8 cellular contexts compared by ENCODE assay signal in genomic region chr15:89647191-89647851, GRCh38. TPM values are rescaled to one million over a fixed set of nuclear protein-coding genes. Genes with fewer than 3 reads are reported as not detected.
A peak's percentile ranks its signal among the peaks of the same experiment; 100 is the strongest.
DNase-seq lines count a peak whose midpoint lies in the region; ATAC-seq and TF ChIP-seq lines count a peak whose summit lies in the region.

No MANE protein-coding gene starts in this region.

- no peaks in the 10 kb centered on the region for H3K4me1 ChIP-seq in BE2C
- H3K4me1 ChIP-seq in GM23338 (ENCODE audit: insufficient read depth): no peaks in the 10 kb centered on the region
- H3K4me1 ChIP-seq in Panc1 (ENCODE audit: control insufficient read depth, insufficient read depth, low read length): no peaks in the 10 kb centered on the region
- peaks cover 0 to 5% of the 10 kb centered on the region in 2 donors for H3K4me1 ChIP-seq in thoracic aorta (ENCODE audit: control insufficient read depth in 1 of 2, low read depth in 2 of 2)

- TF ChIP-seq RAD21 in neural cell (conservative IDR thresholded peaks at IDR 0.05): no peak

- H3K4me2 ChIP-seq in GM23338: peak overlapping the region; percentile 64; the same call in 1 of the 2 replicates
- no peak overlapping the region for H3K4me2 ChIP-seq in neural cell (ENCODE audit: low read length)

- H3K27me3 ChIP-seq in BE2C (no peaks in the 10 kb centered on the region), GM23338 (ENCODE audit: insufficient read depth) (0 out of 2 replicates have a peak, but pooled peaks cover 4% of the 10 kb centered on the region), Panc1 (ENCODE audit: control insufficient read depth, insufficient read depth, low read length) (no peaks in the 10 kb centered on the region), neural cell (ENCODE audit: insufficient read depth, low read depth, low read length) (no peaks in the 10 kb centered on the region), thoracic aorta (replicated peaks; ENCODE audit: insufficient read depth) (no peaks in the 10 kb centered on the region)

- POLR2A ChIA-PET in Panc1 (lab: Charles Lee): no interaction called here

- no peak overlapping the region for H3K27ac Mint-ChIP-seq in GM23338
- no peak overlapping the region for H3K27ac Mint-ChIP-seq in activated T-cell treated with anti-CD3 and anti-CD28 coated beads, Interleukin-2, amount 50 U/mL, for 72 hours

- H3K9me2 ChIP-seq in GM23338 (ENCODE audit: insufficient read depth): peaks cover 2% of the 10 kb centered on the region; the same call in 1 of the 2 replicates
- no peaks in the 10 kb centered on the region for H3K9me2 ChIP-seq in neural cell (ENCODE audit: insufficient read depth, low read length)

- H3F3A ChIP-seq in GM23338 (replicated peaks; ENCODE audit: low read depth) (no peaks in the 10 kb centered on the region), neural cell (ENCODE audit: insufficient read depth, low read length, poor library complexity, severe bottlenecking) (no peaks in the 10 kb centered on the region)

- H3K27ac ChIP-seq in GM23338 (ENCODE audit: low read depth): no peak overlapping the region
- H3K27ac ChIP-seq in Panc1 (ENCODE audit: low read length): no peak overlapping the region
- H3K27ac ChIP-seq in neural cell (ENCODE audit: low read length): no peak overlapping the region
- H3K27ac ChIP-seq in thoracic aorta: no peak overlapping the region

- DNase-seq in BE2C: peak; percentile 83
- peak; percentile 85 for DNase-seq in GM23338 (ENCODE audit: low spot score)
- peak; percentile 22 for DNase-seq in Panc1 (ENCODE audit: low read depth, low spot score)
- peak; percentile 72 to 78 for DNase-seq in activated T-cell treated with anti-CD3 and anti-CD28 coated beads, Interleukin-2, amount 50 U/mL, for 72 hours
- DNase-seq in fibroblast of pulmonary artery (ENCODE audit: low read depth): peak; percentile 68
- peak; percentile 52 for DNase-seq in thoracic aorta (ENCODE audit: low spot score)
- DNase-seq in NCI-H510A (lab: John Stamatoyannopoulos, UW): no peak

- TF ChIP-seq CTCF in BE2C (IDR thresholded peaks at IDR 0.05; ENCODE audit: low read depth, low read length): peak; percentile 82
- peak; percentile 75 to 90 for TF ChIP-seq CTCF in GM23338 (conservative IDR thresholded peaks at IDR 0.05; ENCODE audit: low read depth in 2 of 2)
- peak; percentile 98 for TF ChIP-seq CTCF in Panc1 (IDR thresholded peaks at IDR 0.05)
- peak; percentile 91 for TF ChIP-seq CTCF in fibroblast of pulmonary artery (IDR thresholded peaks at IDR 0.05; ENCODE audit: low read length, missing control alignments)
- TF ChIP-seq CTCF in neural cell (IDR thresholded peaks at IDR 0.05; ENCODE audit: poor library complexity, severe bottlenecking): peak; percentile 56
- TF ChIP-seq CTCF in thoracic aorta (IDR thresholded peaks at IDR 0.05): peak; percentile 91

- peaks cover 18% of the 10 kb centered on the region for H3K36me3 ChIP-seq in BE2C
- no peaks in the 10 kb centered on the region; the same call in 1 of the 2 replicates for H3K36me3 ChIP-seq in GM23338 (ENCODE audit: insufficient read depth)
- H3K36me3 ChIP-seq in Panc1 (ENCODE audit: control insufficient read depth, insufficient read depth, low read length): no peaks in the 10 kb centered on the region
- H3K36me3 ChIP-seq in neural cell (ENCODE audit: insufficient read depth, low read length): no peaks in the 10 kb centered on the region
- peaks cover 10% of the 10 kb centered on the region for H3K36me3 ChIP-seq in thoracic aorta

- intact Hi-C loops in Panc1 (cut with micrococcal nuclease; ENCODE audit: unreplicated experiment): no loop called here

- H2AFZ ChIP-seq in GM23338 (no peak overlapping the region), neural cell (ENCODE audit: low read depth, low read length) (no peak overlapping the region)

- no TSS peak for BruUV-seq in Panc1 (replicated peaks; lab: Mats Ljungman, UMichigan)

- ATAC-seq in GM23338: peak; percentile 84
- peak; percentile 94 for ATAC-seq in Panc1
- peak; percentile 76 to 80 for ATAC-seq in activated T-cell treated with anti-CD3 and anti-CD28 coated beads, Interleukin-2, amount 50 U/mL, for 72 hours (replicated peaks in 1 of 2)
- ATAC-seq in thoracic aorta (ENCODE audit: insufficient number of reproducible peaks, low FRiP score, low read depth): peak; percentile 45

- H3K9me3 Mint-ChIP-seq in GM23338: no peaks in the 10 kb centered on the region
- H3K9me3 Mint-ChIP-seq in activated T-cell treated with anti-CD3 and anti-CD28 coated beads, Interleukin-2, amount 50 U/mL, for 72 hours: no peaks in the 10 kb centered on the region

- H3K9ac ChIP-seq in neural cell (ENCODE audit: low read length): no peak overlapping the region

- H3K4me3 Mint-ChIP-seq in GM23338: peak overlapping the region; percentile 55; the same call in 2 of the 3 replicates
- H3K4me3 Mint-ChIP-seq in activated T-cell treated with anti-CD3 and anti-CD28 coated beads, Interleukin-2, amount 50 U/mL, for 72 hours: no peak overlapping the region

- H3K4me1 Mint-ChIP-seq in GM23338: peaks cover 2% of the 10 kb centered on the region; the same call in 1 of the 3 replicates
- H3K4me1 Mint-ChIP-seq in activated T-cell treated with anti-CD3 and anti-CD28 coated beads, Interleukin-2, amount 50 U/mL, for 72 hours (ENCODE audit: low read depth): peaks cover 5% of the 10 kb centered on the region

- H3K36me3 Mint-ChIP-seq in GM23338 (ENCODE audit: low read depth): peaks cover 42% of the 10 kb centered on the region
- H3K36me3 Mint-ChIP-seq in activated T-cell treated with anti-CD3 and anti-CD28 coated beads, Interleukin-2, amount 50 U/mL, for 72 hours (ENCODE audit: insufficient read depth in 2 of 2): no peaks in the 10 kb centered on the region

- peaks cover 4% of the 10 kb centered on the region; the same call in 1 of the 2 replicates for H4K20me1 ChIP-seq in GM23338 (replicated peaks; ENCODE audit: insufficient read depth)
- H4K20me1 ChIP-seq in neural cell (ENCODE audit: insufficient read depth): no peaks in the 10 kb centered on the region

- no peak for TF ChIP-seq EP300 in neural cell (conservative IDR thresholded peaks at IDR 0.05; ENCODE audit: poor library complexity, severe bottlenecking)

- in situ Hi-C loops in Panc1 (cut with HindIII; ENCODE audit: low pct_unique_long_range_greater_than_20kb, low sequenced_read_pairs): no loop called here

- H3K27me3 Mint-ChIP-seq in GM23338 (ENCODE audit: insufficient read depth, low read depth, poor library complexity): peaks cover 6% of the 10 kb centered on the region
- peaks cover 4% of the 10 kb centered on the region for H3K27me3 Mint-ChIP-seq in activated T-cell treated with anti-CD3 and anti-CD28 coated beads, Interleukin-2, amount 50 U/mL, for 72 hours (ENCODE audit: low read depth)

- H3K4me3 ChIP-seq in BE2C (ENCODE audit: low read depth, low read length) (no peak overlapping the region), GM23338 (peak overlapping the region; percentile 37; the same call in 1 of the 2 replicates), Panc1 (ENCODE audit: low read depth in 2 of 2, low read length in 2 of 2) (peak overlapping the region; percentile 17 to 40), fibroblast of pulmonary artery (replicated peaks; ENCODE audit: low read depth, low read length) (no peak overlapping the region), neural cell (ENCODE audit: low read length) (no peak overlapping the region), thoracic aorta (no peak overlapping the region)

- CTCF ChIA-PET in Panc1 (lab: Charles Lee): interaction anchor here (0.5 to 1.3 kb wide), 4 partner anchors 11 to 219 kb away, joined by 3 to 5 read pairs (median 4); no protein-coding TSS in a partner anchor

- no peaks in the 10 kb centered on the region for H3K79me2 ChIP-seq in GM23338 (replicated peaks; ENCODE audit: insufficient read depth)
- no peaks in the 10 kb centered on the region for H3K79me2 ChIP-seq in neural cell (replicated peaks; ENCODE audit: insufficient read depth, low read length)

- no peaks in the 10 kb centered on the region for H3K9me3 ChIP-seq in BE2C
- no peaks in the 10 kb centered on the region for H3K9me3 ChIP-seq in Panc1 (ENCODE audit: control insufficient read depth, insufficient read depth, low read depth, low read length)
- H3K9me3 ChIP-seq in neural cell (ENCODE audit: low read length): no peaks in the 10 kb centered on the region
- no peaks in the 10 kb centered on the region for H3K9me3 ChIP-seq in thoracic aorta

RNA-seq across cellular contexts. Expression of gene KIF7, which starts 7.9 kb away (rescaled TPM):
- polyA plus RNA-seq in BE2C (2012; ENCODE audit: insufficient read depth, insufficient read length, low read depth): 17.4 TPM
- 13.4 and 20.1 TPM in 2 replicates for total RNA-seq in GM23338 (2014; rRNA removed; shearing (Covaris generic))
- polyA plus RNA-seq in GM23338 (2016; fragmentation: Nextera tagmentation; extraction: Ambion mirVana) (4.3 and 4.6 TPM in 2 replicates), neural cell (5.2 and 5.6 TPM in 2 replicates)
- total RNA-seq in Panc1 (2021; ENCODE audit: unreplicated experiment) (6.5 TPM), thoracic aorta (10 to 100 TPM; 26.4 to 28.4 TPM)
- 9.7 TPM for polyA plus RNA-seq in Panc1 (2012; ENCODE audit: insufficient read length)
- 1 to 10 TPM; 1.4 to 1.8 TPM for total RNA-seq in activated T-cell treated with anti-CD3 and anti-CD28 coated beads, Interleukin-2, amount 50 U/mL, for 72 hours
- polyA minus RNA-seq in neural cell: 9.0 and 10.7 TPM in 2 replicates

RNA-seq across cellular contexts. Expression of gene PLIN1, which starts 31.8 kb away (rescaled TPM):
- polyA plus RNA-seq in BE2C (2012; ENCODE audit: insufficient read depth, insufficient read length, low read depth): not detected
- total RNA-seq in GM23338 (2014; rRNA removed; shearing (Covaris generic)): 0.50 and 0.90 TPM in 2 replicates
- polyA plus RNA-seq in GM23338 (2016; fragmentation: Nextera tagmentation; extraction: Ambion mirVana): 0.21 and 0.45 TPM in 2 replicates
- total RNA-seq in Panc1 (2021; ENCODE audit: unreplicated experiment): 0.44 TPM
- 0.23 TPM for polyA plus RNA-seq in Panc1 (2012; ENCODE audit: insufficient read length)
- total RNA-seq in activated T-cell treated with anti-CD3 and anti-CD28 coated beads, Interleukin-2, amount 50 U/mL, for 72 hours: 1 to 10 TPM in 1 of 2 donors, under 1 TPM in 1; 0.88 to 1.3 TPM
- polyA plus RNA-seq in neural cell: 0.08 TPM in 1 of 2 replicates, not detected in the other
- polyA minus RNA-seq in neural cell: not detected in 2 replicates
- 10 to 100 TPM in 1 of 2 donors, 1 to 10 TPM in 1; 5.7 to 24.2 TPM for total RNA-seq in thoracic aorta

RNA-seq across cellular contexts. Expression of gene PEX11A, which starts 43.2 kb away (rescaled TPM):
- polyA plus RNA-seq in BE2C (2012; ENCODE audit: insufficient read depth, insufficient read length, low read depth): 1.3 TPM
- total RNA-seq in GM23338 (2014; rRNA removed; shearing (Covaris generic)): 4.5 and 4.8 TPM in 2 replicates
- polyA plus RNA-seq in GM23338 (2016; fragmentation: Nextera tagmentation; extraction: Ambion mirVana) (2.1 and 3.9 TPM in 2 replicates), neural cell (13.6 and 18.1 TPM in 2 replicates)
- total RNA-seq in Panc1 (2021; ENCODE audit: unreplicated experiment) (6.2 TPM), thoracic aorta (10 to 100 TPM in 1 of 2 donors, 1 to 10 TPM in 1; 4.5 to 17.3 TPM)
- polyA plus RNA-seq in Panc1 (2012; ENCODE audit: insufficient read length): 8.3 TPM
- 1 to 10 TPM; 4.0 to 7.3 TPM for total RNA-seq in activated T-cell treated with anti-CD3 and anti-CD28 coated beads, Interleukin-2, amount 50 U/mL, for 72 hours
- 9.0 and 13.1 TPM in 2 replicates for polyA minus RNA-seq in neural cell

RNA-seq across cellular contexts. Expression of gene WDR93, which starts 43.3 kb away (rescaled TPM):
- not detected for polyA plus RNA-seq in BE2C (2012; ENCODE audit: insufficient read depth, insufficient read length, low read depth)
- 0.14 TPM in 1 of 2 replicates, not detected in the other for total RNA-seq in GM23338 (2014; rRNA removed; shearing (Covaris generic))
- not detected in 2 replicates for polyA plus RNA-seq in GM23338 (2016; fragmentation: Nextera tagmentation; extraction: Ambion mirVana)
- total RNA-seq in Panc1 (2021; ENCODE audit: unreplicated experiment): 0.18 TPM
- not detected for polyA plus RNA-seq in Panc1 (2012; ENCODE audit: insufficient read length)
- total RNA-seq in activated T-cell treated with anti-CD3 and anti-CD28 coated beads, Interleukin-2, amount 50 U/mL, for 72 hours: under 1 TPM in 1 of 2 donors, not detected in 1; 0.19 TPM
- polyA plus RNA-seq in neural cell: 0.41 TPM in 1 of 2 replicates, not detected in the other
- 0.58 and 0.73 TPM in 2 replicates for polyA minus RNA-seq in neural cell
- total RNA-seq in thoracic aorta: not detected

Comparison
In these comparisons a context has a peak if more than half of its experiments do, and no peak if none do; other contexts are left out.
1. H3K4me3 ChIP-seq: peak in GM23338 (single experiment) and Panc1 (2 of 2); none in BE2C (single experiment), fibroblast of pulmonary artery (single experiment), neural cell (single experiment) and thoracic aorta (single experiment).
2. Peak in every context shown above with its lines, with median percentiles within 50 percentile points of each other: CTCF ChIP-seq and ATAC-seq.